In the genomic region with DNA sequence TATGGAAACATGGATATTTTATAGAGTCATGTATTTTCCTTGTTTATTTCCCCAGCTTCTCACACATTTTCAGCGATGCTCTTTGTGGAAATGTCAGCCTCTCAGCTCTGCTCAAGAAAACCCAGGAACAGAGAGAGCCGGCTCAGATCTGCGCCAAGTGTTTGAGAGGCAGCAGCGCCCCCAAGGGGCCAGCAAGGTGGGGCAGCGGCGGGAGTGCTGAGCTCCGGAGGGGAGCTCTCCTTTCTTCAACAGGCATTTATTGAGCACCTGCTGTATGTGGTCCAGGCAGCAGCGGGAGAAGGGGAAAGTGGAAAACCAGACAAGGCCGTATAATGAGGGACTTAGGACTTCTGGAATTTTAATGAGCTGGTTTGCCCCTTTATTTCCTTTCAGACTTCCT, we compare ENCODE assay signal across 8 cellular contexts.
DNase-seq lines count a peak whose midpoint lies in the region; ATAC-seq and TF ChIP-seq lines count a peak whose summit lies in the region.

No MANE protein-coding gene starts in this region.

- H3K4me1 Mint-ChIP-seq in activated naive CD8-positive, alpha-beta T cell treated with anti-CD3 and anti-CD28 coated beads, Interleukin-2, amount 10 ng/mL, durations not matched to agents 7 days and 5 days: peaks cover 26% of the 10 kb centered on the region

- H3K4me3 ChIP-seq in DND-41 (ENCODE audit: low read depth in 1 of 2, low read length in 2 of 2) (no peak overlapping the region), PC-9 (no peak overlapping the region), esophagus squamous epithelium (no peak overlapping the region)

- H3K36me3 ChIP-seq in DND-41 (ENCODE audit: insufficient read depth, low read length): no peaks in the 10 kb centered on the region
- H3K36me3 ChIP-seq in PC-9 (ENCODE audit: low read depth): no peaks in the 10 kb centered on the region
- no peaks in the 10 kb centered on the region for H3K36me3 ChIP-seq in esophagus squamous epithelium

- H3F3A ChIP-seq in PC-9 (ENCODE audit: insufficient read depth, low read depth): no peaks in the 10 kb centered on the region

- POLR2A ChIA-PET in PC-9 (lab: Charles Lee; ENCODE audit: unreplicated experiment): interaction anchor here (0.6 kb wide), 1 partner anchor 247 kb away, joined by 5 read pairs; no protein-coding TSS in a partner anchor
- POLR2A ChIA-PET in activated naive CD8-positive, alpha-beta T cell treated with anti-CD3 and anti-CD28 coated beads, Interleukin-2, amount 10 ng/mL, durations not matched to agents 7 days and 5 days (lab: Charles Lee): interaction anchor here (1.1 to 1.2 kb wide), 2 partner anchors 45 to 48 kb away, joined by 4 to 8 read pairs; no protein-coding TSS in a partner anchor

- H3K27ac ChIP-seq in DND-41 (ENCODE audit: low read length): no peak overlapping the region
- H3K27ac ChIP-seq in PC-9: no peak overlapping the region
- H3K27ac ChIP-seq in esophagus squamous epithelium: no peak overlapping the region

- CTCF ChIA-PET in PC-9 (lab: Charles Lee): no interaction called here

- no peaks in the 10 kb centered on the region for H4K20me1 ChIP-seq in DND-41 (ENCODE audit: insufficient read depth, low read length)
- no peaks in the 10 kb centered on the region for H4K20me1 ChIP-seq in PC-9 (ENCODE audit: insufficient read depth)

- H3K4me1 ChIP-seq in DND-41 (ENCODE audit: insufficient read depth, low read length) (no peaks in the 10 kb centered on the region), PC-9 (replicated peaks; ENCODE audit: insufficient read depth) (no peaks in the 10 kb centered on the region), esophagus squamous epithelium (no peaks in the 10 kb centered on the region)

- TF ChIP-seq POLR2A in esophagus squamous epithelium (IDR thresholded peaks at IDR 0.05): no peak

- peaks cover 2% of the 10 kb centered on the region for H3K36me3 Mint-ChIP-seq in activated naive CD8-positive, alpha-beta T cell treated with anti-CD3 and anti-CD28 coated beads, Interleukin-2, amount 10 ng/mL, durations not matched to agents 7 days and 5 days

- H3K9me3 ChIP-seq in DND-41 (ENCODE audit: insufficient read depth, low read length, severe bottlenecking) (no peaks in the 10 kb centered on the region), PC-9 (ENCODE audit: insufficient read depth, low read depth) (no peaks in the 10 kb centered on the region), esophagus squamous epithelium (no peaks in the 10 kb centered on the region)

- 22 to 33% methylated on average over 3 to 8 of the region's 9 CpGs for WGBS in esophagus squamous epithelium, 2 donors

- DNase-seq in DND-41 (peak; percentile 19), PC-9 (no peak), putamen (ENCODE audit: low spot score) (peak; percentile 30), esophagus squamous epithelium (lab: John Stamatoyannopoulos, UW) (no peak), NCI-H2107 (lab: John Stamatoyannopoulos, UW) (no peak)
- peak; percentile 75 for DNase-seq in activated naive CD8-positive, alpha-beta T cell treated with anti-CD3 and anti-CD28 coated beads, Interleukin-2, amount 10 ng/mL, durations not matched to agents 7 days and 5 days

- peak overlapping the region; percentile 1 for H3K27ac Mint-ChIP-seq in activated naive CD8-positive, alpha-beta T cell treated with anti-CD3 and anti-CD28 coated beads, Interleukin-2, amount 10 ng/mL, durations not matched to agents 7 days and 5 days

- BruUV-seq in PC-9 (replicated peaks; lab: Mats Ljungman, UMichigan): no TSS peak

- H2AFZ ChIP-seq in DND-41 (ENCODE audit: low read depth, low read length) (no peak overlapping the region), PC-9 (no peak overlapping the region)

- H3K4me3 Mint-ChIP-seq in activated naive CD8-positive, alpha-beta T cell treated with anti-CD3 and anti-CD28 coated beads, Interleukin-2, amount 10 ng/mL, durations not matched to agents 7 days and 5 days: peak overlapping the region; percentile 44

- H3K79me2 ChIP-seq in DND-41 (ENCODE audit: insufficient read depth, low read length) (no peaks in the 10 kb centered on the region), PC-9 (ENCODE audit: low read depth) (no peaks in the 10 kb centered on the region)

- H3K27me3 ChIP-seq in DND-41 (ENCODE audit: insufficient read depth, low read length, poor library complexity): peaks cover 3% of the 10 kb centered on the region
- no peaks in the 10 kb centered on the region for H3K27me3 ChIP-seq in PC-9 (ENCODE audit: insufficient read depth, low read depth)
- no peaks in the 10 kb centered on the region for H3K27me3 ChIP-seq in esophagus squamous epithelium

- H3K9me3 Mint-ChIP-seq in activated naive CD8-positive, alpha-beta T cell treated with anti-CD3 and anti-CD28 coated beads, Interleukin-2, amount 10 ng/mL, durations not matched to agents 7 days and 5 days: no peaks in the 10 kb centered on the region

- ATAC-seq in DND-41 (ENCODE audit: insufficient read depth, low read depth): 0 out of 3 replicates have a peak, but pooled peaks have one; percentile 35
- ATAC-seq in activated naive CD8-positive, alpha-beta T cell treated with anti-CD3 and anti-CD28 coated beads, Interleukin-2, amount 10 ng/mL, durations not matched to agents 7 days and 5 days (ENCODE audit: low read depth): peak; percentile 70
- ATAC-seq in HG02798 (IDR thresholded peaks at IDR 0.05; ENCODE audit: poor library complexity, unreplicated experiment): no peak
- ATAC-seq in GM19035 (IDR thresholded peaks at IDR 0.05; ENCODE audit: unreplicated experiment): no peak

- H3K9ac ChIP-seq in DND-41 (ENCODE audit: low read depth, low read length): no peak overlapping the region

- H3K4me2 ChIP-seq in DND-41 (ENCODE audit: insufficient read depth, low read length): no peak overlapping the region
- H3K4me2 ChIP-seq in PC-9: no peak overlapping the region

- no peaks in the 10 kb centered on the region for H3K9me2 ChIP-seq in PC-9 (ENCODE audit: insufficient read depth)

- peaks cover 7% of the 10 kb centered on the region for H3K27me3 Mint-ChIP-seq in activated naive CD8-positive, alpha-beta T cell treated with anti-CD3 and anti-CD28 coated beads, Interleukin-2, amount 10 ng/mL, durations not matched to agents 7 days and 5 days

- TF ChIP-seq CTCF in DND-41 (IDR thresholded peaks at IDR 0.05; ENCODE audit: borderline replicate concordance, extremely low read depth, low read length, poor library complexity, severe bottlenecking): peak; percentile 55
- peak; percentile 60 for TF ChIP-seq CTCF in PC-9 (conservative IDR thresholded peaks at IDR 0.05)
- peak in 2 of 6 experiments; percentile 6 to 39 for TF ChIP-seq CTCF in esophagus squamous epithelium (IDR thresholded peaks at IDR 0.05)

- intact Hi-C loops in PC-9 (cut with micrococcal nuclease; ENCODE audit: unreplicated experiment) (no loop called here), esophagus squamous epithelium (cut with DNase I) (no loop called here)

Comparison
In these comparisons a context has a peak if more than half of its experiments do, and no peak if none do; other contexts are left out.
1. ATAC-seq: peak in DND-41 (single experiment) and activated naive CD8-positive, alpha-beta T cell treated with anti-CD3 and anti-CD28 coated beads, Interleukin-2, amount 10 ng/mL, durations not matched to agents 7 days and 5 days (single experiment); none in HG02798 (single experiment) and GM19035 (single experiment).
2. DNase-seq: peak in DND-41 (single experiment), activated naive CD8-positive, alpha-beta T cell treated with anti-CD3 and anti-CD28 coated beads, Interleukin-2, amount 10 ng/mL, durations not matched to agents 7 days and 5 days (single experiment) and putamen (single experiment); none in PC-9 (0 of 2), esophagus squamous epithelium (single experiment) and NCI-H2107 (single experiment).